23 cellular contexts compared by ENCODE assay signal in the genomic region with DNA sequence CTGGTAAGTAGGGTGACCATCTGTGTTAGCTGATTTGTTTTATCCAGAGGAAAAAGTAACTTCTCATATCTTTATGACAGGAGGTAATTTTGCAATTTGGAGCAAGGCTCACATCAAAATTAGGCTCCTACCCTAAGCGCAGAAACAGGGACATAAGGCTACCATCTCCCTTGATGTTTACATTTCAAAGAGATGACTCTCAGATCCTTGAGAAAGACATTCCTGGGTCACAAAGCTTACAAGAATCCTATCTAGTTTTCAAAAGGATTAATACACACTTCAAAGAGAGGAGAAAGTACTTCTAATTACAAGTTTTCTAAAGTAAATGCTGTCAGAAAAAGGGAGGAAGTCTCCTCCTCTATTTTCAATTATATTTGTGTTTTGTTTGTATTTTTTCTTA. TPM values are rescaled to one million over a fixed set of nuclear protein-coding genes. Genes with fewer than 3 reads are reported as not detected.
DNase-seq lines count a peak whose midpoint lies in the region; FAIRE-seq and TF ChIP-seq lines count a peak whose summit lies in the region.
"Had no signal": no experiment of that assay in that cellular context is flagged by ENCODE, and none has a peak within 500 bp of the region (broad histone marks: within the 10 kb centered on the region; RNA-seq: fewer than 3 reads in every experiment).

No MANE protein-coding gene starts in this region.

- H3K4me3 ChIP-seq in H1 (ENCODE audit: extremely low read depth in 1 of 4, insufficient read depth in 2 of 4, low read depth in 3 of 4, low read length in 4 of 4) = no peak overlapping the region
- H3K4me3 ChIP-seq in mesenchymal stem cell (ENCODE audit: insufficient read depth in 1 of 2, low read depth in 1 of 2, low read length in 2 of 2) = no peak overlapping the region
- no peak overlapping the region for H3K4me3 ChIP-seq in prostate gland
- H3K4me3 ChIP-seq: GM12878 had no signal

- no peak overlapping the region for H2AFZ ChIP-seq in H1 (ENCODE audit: low read length)
- no peak overlapping the region for H2AFZ ChIP-seq in mesenchymal stem cell (ENCODE audit: low read depth, low read length)

- H3K4me1 ChIP-seq in H1 (replicated peaks in 1 of 4; ENCODE audit: control insufficient read depth in 3 of 4, insufficient read depth in 4 of 4, low read length in 3 of 4) (no peaks in the 10 kb centered on the region), mesenchymal stem cell (ENCODE audit: control insufficient read depth, insufficient read depth, low read depth, low read length) (no peaks in the 10 kb centered on the region), prostate gland (replicated peaks) (no peaks in the 10 kb centered on the region)

- H3K79me2 ChIP-seq in H1 (ENCODE audit: control insufficient read depth in 1 of 2, insufficient read depth in 2 of 2, low read length in 2 of 2) = no peaks in the 10 kb centered on the region

- H2AK5ac ChIP-seq in H1 (ENCODE audit: low read depth, low read length) = no peak overlapping the region
- H2AK5ac ChIP-seq in mesenchymal stem cell (ENCODE audit: low read length, severe bottlenecking) = no peak overlapping the region

- H4K91ac ChIP-seq in H1 (replicated peaks; ENCODE audit: insufficient read length, low read length) (no peak overlapping the region), mesenchymal stem cell (ENCODE audit: low read length) (no peak overlapping the region)

- H3K18ac ChIP-seq in H1 (ENCODE audit: extremely low read depth, low read length) = no peak overlapping the region
- H3K18ac ChIP-seq in mesenchymal stem cell (ENCODE audit: low read depth in 1 of 2, low read length in 2 of 2) = no peak overlapping the region

- no peak overlapping the region for H3K23ac ChIP-seq in H1 (ENCODE audit: insufficient read length)
- no peak overlapping the region for H3K23ac ChIP-seq in mesenchymal stem cell (ENCODE audit: low read length in 2 of 2)

- H2BK15ac ChIP-seq in H1 (ENCODE audit: low read length) (no peak overlapping the region), mesenchymal stem cell (ENCODE audit: low read depth, poor library complexity, severe bottlenecking) (no peak overlapping the region)

- H2BK12ac ChIP-seq in H1 (ENCODE audit: low read depth, low read length) (no peak overlapping the region), mesenchymal stem cell (ENCODE audit: low read length in 2 of 2) (no peak overlapping the region)

- H3K4ac ChIP-seq in H1 (replicated peaks; ENCODE audit: insufficient read length, low read depth, low read length) (no peak overlapping the region), mesenchymal stem cell (ENCODE audit: low read depth in 1 of 2, low read length in 2 of 2) (no peak overlapping the region)

- intact Hi-C loops in prostate gland (cut with DNase I) = no loop called here

- H3K23me2 ChIP-seq in H1 (ENCODE audit: low read depth, low read length) = no peaks in the 10 kb centered on the region

- H2BK20ac ChIP-seq in H1 (ENCODE audit: low read length) = no peak overlapping the region

- H4K8ac ChIP-seq in H1 (ENCODE audit: extremely low read depth, insufficient read depth, low read length) (no peak overlapping the region), mesenchymal stem cell (ENCODE audit: low read length) (no peak overlapping the region)

- H3K9me3 ChIP-seq in H1 (ENCODE audit: insufficient read depth in 2 of 2, low read depth in 1 of 2, low read length in 1 of 2) (no peaks in the 10 kb centered on the region), mesenchymal stem cell (ENCODE audit: control insufficient read depth, low read length) (no peaks in the 10 kb centered on the region), prostate gland (no peaks in the 10 kb centered on the region)
- H3K9me3 ChIP-seq: SK-N-SH had no signal

- FAIRE-seq in H1 (lab: Jason Lieb, UNC) = no peak
- FAIRE-seq: A204.1, GM12878 had no signal

- no peak for TF ChIP-seq EP300 in H1 (IDR thresholded peaks at IDR 0.05; ENCODE audit: borderline replicate concordance in 1 of 2, low read depth in 2 of 2, low read length in 2 of 2)

- TF ChIP-seq CTCF in H1 (IDR thresholded peaks at IDR 0.05; ENCODE audit: control extremely low read depth in 1 of 3, insufficient read depth in 1 of 3, low read depth in 1 of 3, low read length in 3 of 3) (no peak), prostate gland (IDR thresholded peaks at IDR 0.05) (no peak)

- peaks cover 0 to 4% (median under 1%) of the 10 kb centered on the region in 4 experiments; a peak in 3 of 7 replicates for H3K27me3 ChIP-seq in H1 (replicated peaks in 1 of 4; ENCODE audit: control insufficient read depth in 3 of 4, extremely low read depth in 1 of 4, insufficient read depth in 3 of 4, low read length in 3 of 4)
- no peaks in the 10 kb centered on the region for H3K27me3 ChIP-seq in mesenchymal stem cell (ENCODE audit: control insufficient read depth in 1 of 2, insufficient read depth in 1 of 2, low read length in 2 of 2)
- no peaks in the 10 kb centered on the region for H3K27me3 ChIP-seq in prostate gland (replicated peaks; ENCODE audit: insufficient read depth)

- no peak overlapping the region for H4K5ac ChIP-seq in H1 (ENCODE audit: insufficient read length, low read depth, low read length)

- H3K14ac ChIP-seq in H1 (ENCODE audit: insufficient read length) = no peak overlapping the region
- no peak overlapping the region for H3K14ac ChIP-seq in mesenchymal stem cell (ENCODE audit: low read length in 2 of 2)

- DNase-seq in AG08396 (ENCODE audit: low spot score) = peak; percentile 4
- peak; percentile 61 for DNase-seq in HCEC 1CT
- DNase-seq in H1 (ENCODE audit: low read depth in 1 of 2, low spot score in 2 of 2) = no peak
- DNase-seq in mesenchymal stem cell = peak; percentile 47
- no peak for DNase-seq in T-helper 2 cell
- DNase-seq in central memory CD4-positive, alpha-beta T cell = no peak
- no peak for DNase-seq in prostate gland (ENCODE audit: low spot score)
- DNase-seq: CD4-positive, CD25-positive, alpha-beta regulatory T cell; COR-L47; DMS79; GOT3; MV-4-11; NCI-H1105 treated with DMSO at 0.1 percent for 48 hours; NCI-H1694; NCI-H2081 treated with DMSO at 0.1 percent for 48 hours; NCI-H2171 treated with DMSO at 0.1 percent for 48 hours; NCI-H69; SIG-M5; SK-N-SH had no signal

- no peak for TF ChIP-seq RAD21 in H1 (IDR thresholded peaks at IDR 0.05 in 1 of 2, conservative IDR thresholded peaks at IDR 0.05 in 1 of 2; ENCODE audit: low read depth in 2 of 2, low read length in 2 of 2)

- H3K27ac ChIP-seq in H1 (ENCODE audit: low read depth, low read length) (no peak overlapping the region), mesenchymal stem cell (ENCODE audit: low read length, poor library complexity, severe bottlenecking) (no peak overlapping the region), prostate gland (no peak overlapping the region)
- H3K27ac ChIP-seq: KMS-11 had no signal

- H3K79me1 ChIP-seq in H1 (ENCODE audit: low read depth, low read length) = no peaks in the 10 kb centered on the region
- H3K79me1 ChIP-seq in mesenchymal stem cell (replicated peaks; ENCODE audit: low read length, poor library complexity, severe bottlenecking) = no peaks in the 10 kb centered on the region

- H2BK5ac ChIP-seq in H1 (ENCODE audit: low read depth, low read length) = no peak overlapping the region
- no peak overlapping the region for H2BK5ac ChIP-seq in mesenchymal stem cell (ENCODE audit: low read depth, low read length, poor library complexity, severe bottlenecking)

- CTCF ChIA-PET in H1 (lab: Charles Lee; ENCODE audit: partially characterized antibody) = no interaction called here

- WGBS in H1 (ENCODE audit: extremely low coverage in 1 of 2, insufficient coverage in 1 of 2, insufficient read length in 1 of 2, insufficient replicate concordance in 2 of 2, low coverage in 1 of 2, low lambda C conversion rate in 2 of 2, missing lambda C conversion rate in 1 of 2), 2 experiments = 57% methylated on average over 1 of the region's 1 CpG; no CpG with 5 or more reads in 1 of the 2 experiments
- WGBS in mesenchymal stem cell = 8% methylated on average over 1 of the region's 1 CpG
- WGBS in prostate gland = 55% methylated on average over 1 of the region's 1 CpG

- no peak overlapping the region for H2BK120ac ChIP-seq in H1 (replicated peaks; ENCODE audit: low read depth, low read length)
- no peak overlapping the region for H2BK120ac ChIP-seq in mesenchymal stem cell (ENCODE audit: low read depth, low read length)

- TF ChIP-seq POLR2A in H1 (IDR thresholded peaks at IDR 0.05; ENCODE audit: control extremely low read depth in 1 of 2, low read depth in 2 of 2, low read length in 2 of 2) (no peak), prostate gland (IDR thresholded peaks at IDR 0.05) (no peak)

- H3K36me3 ChIP-seq in H1 (ENCODE audit: control insufficient read depth in 2 of 4, insufficient read depth in 4 of 4, low read length in 3 of 4) (no peaks in the 10 kb centered on the region), mesenchymal stem cell (ENCODE audit: control insufficient read depth in 1 of 2, insufficient read depth in 2 of 2, low read depth in 1 of 2, low read length in 2 of 2) (no peaks in the 10 kb centered on the region), prostate gland (no peaks in the 10 kb centered on the region)

- no peak overlapping the region for H3K56ac ChIP-seq in H1 (replicated peaks; ENCODE audit: insufficient read length, low read depth, low read length)

- H4K20me1 ChIP-seq in H1 (replicated peaks in 1 of 2; ENCODE audit: control insufficient read depth in 1 of 2, insufficient read depth in 2 of 2, low read length in 2 of 2) = no peaks in the 10 kb centered on the region

- H3K4me2 ChIP-seq in H1 (ENCODE audit: insufficient read depth in 1 of 2, low read depth in 2 of 2, low read length in 2 of 2) = no peak overlapping the region
- H3K4me2 ChIP-seq in mesenchymal stem cell (ENCODE audit: low read length, poor library complexity, severe bottlenecking) = no peak overlapping the region
- H3K4me2 ChIP-seq: KMS-11, SK-N-SH had no signal

- POLR2A ChIA-PET in H1 (lab: Charles Lee; ENCODE audit: partially characterized antibody) = no interaction called here

- H3K9ac ChIP-seq in H1 (replicated peaks in 1 of 4; ENCODE audit: extremely low read depth in 1 of 4, low read depth in 3 of 4, low read length in 3 of 4) (no peak overlapping the region), mesenchymal stem cell (ENCODE audit: low read length) (no peak overlapping the region)
- H3K9ac ChIP-seq: KMS-11, SK-N-SH had no signal

TF ChIP-seq in H1, 55 proteins besides CTCF, POLR2A, EP300 and RAD21 (continues in another document):
- TF ChIP-seq HDAC6 (IDR thresholded peaks at IDR 0.05; ENCODE audit: low read depth, low read length) = no peak

RNA-seq across cellular contexts. Expression of a gene that starts 7.0 kb away (rescaled TPM):
- not detected in 2 replicates for total RNA-seq in H1 (2021; fragmentation: NEBNext Ultra II Directional; extraction: Animal tissue kit (Norgen Biotek cat#: 25700))
- not detected in 2 replicates for polyA plus RNA-seq in H1 (2011; rRNA removed)
- 0.04 TPM for polyA plus RNA-seq in H1 (2011; cell fraction: cytosol; rRNA removed)
- polyA plus RNA-seq in H1 (2011; cell fraction: nucleus; rRNA removed) = not detected
- not detected in 4 replicates for polyA plus RNA-seq in H1 (2012, experiment 1 of 2)
- not detected for polyA plus RNA-seq in H1 (2012, experiment 2 of 2)
- 0.04 TPM for polyA plus RNA-seq in H1 (2013, experiment 1 of 2)
- 0.02 TPM for polyA plus RNA-seq in H1 (2013, experiment 2 of 2)
- not detected in 2 replicates for polyA minus RNA-seq in H1 (2011; rRNA and poly(A)+ RNA removed)
- not detected for polyA minus RNA-seq in H1 (2011; cell fraction: cytosol; rRNA and poly(A)+ RNA removed)
- polyA minus RNA-seq in H1 (2011; cell fraction: nucleus; rRNA and poly(A)+ RNA removed) = not detected
- polyA plus RNA-seq in mesenchymal stem cell (2013, experiment 1 of 2) = 0.01 TPM
- not detected for polyA plus RNA-seq in mesenchymal stem cell (2013, experiment 2 of 2)
- under 1 TPM in 1 of 2 donors, not detected in 1; 0.28 TPM for total RNA-seq in prostate gland
- total RNA-seq: CD4-positive, CD25-positive, alpha-beta regulatory T cell; GM12878 had no signal
- polyA plus RNA-seq: BJ; CD4-positive, CD25-positive, alpha-beta regulatory T cell; GM12878; SK-N-SH had no signal

Comparison
In these comparisons a context has a peak if more than half of its experiments do, and no peak if none do; other contexts are left out.
1. DNase-seq: peak in AG08396 (single experiment), HCEC 1CT (single experiment) and mesenchymal stem cell (single experiment); none in H1 (0 of 2), T-helper 2 cell (0 of 5), central memory CD4-positive, alpha-beta T cell (single experiment) and prostate gland (single experiment).